In the genomic region with DNA sequence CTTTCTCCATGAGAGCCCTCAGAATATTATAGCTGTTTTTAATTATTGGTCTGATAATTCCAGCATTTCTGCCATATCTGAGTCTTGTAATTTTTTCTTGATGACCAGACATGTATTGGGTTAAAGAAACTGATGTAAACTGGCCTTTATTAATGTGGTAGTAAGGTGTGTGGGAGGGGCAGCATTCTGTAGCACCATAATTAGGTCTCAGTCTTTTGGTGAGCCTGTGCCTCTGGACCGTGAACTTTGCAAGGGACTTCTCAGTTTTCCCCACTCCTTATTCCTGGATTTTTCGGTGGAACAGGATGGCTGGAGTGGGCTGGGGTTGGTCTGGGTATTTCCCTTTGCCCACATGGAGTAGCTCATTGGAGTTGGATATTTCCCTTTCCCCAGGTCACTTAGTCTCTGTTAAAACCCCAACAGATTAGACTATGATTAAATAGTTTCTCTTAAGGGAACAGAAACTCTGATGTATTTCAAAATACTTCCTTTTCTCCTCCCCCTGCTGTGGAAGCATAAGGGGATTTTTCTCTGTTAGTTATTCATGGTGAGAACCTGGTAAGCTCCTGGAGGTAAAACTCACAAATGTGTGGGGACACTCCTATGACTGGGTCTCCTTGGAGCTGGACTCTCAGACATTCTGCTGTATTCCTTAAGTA, we compare ENCODE assay signal across 13 cellular contexts. TPM values are rescaled to one million over a fixed set of nuclear protein-coding genes. Genes with fewer than 3 reads are reported as not detected.
A peak's percentile ranks its signal among the peaks of the same experiment; 100 is the strongest.
DNase-seq lines count a peak whose midpoint lies in the region; ATAC-seq and TF ChIP-seq lines count a peak whose summit lies in the region.
"Had no signal": no experiment of that assay in that cellular context is flagged by ENCODE, and none has a peak within 500 bp of the region (broad histone marks: within the 10 kb centered on the region; RNA-seq: fewer than 3 reads in every experiment).

No MANE protein-coding gene starts in this region.

- no peaks in the 10 kb centered on the region for H3K27me3 Mint-ChIP-seq in Calu3 (ENCODE audit: unreplicated experiment)
- H3K27me3 Mint-ChIP-seq: brain; CD8-positive, alpha-beta memory T cell had no signal

- DNase-seq in GM12864 (ENCODE audit: low read depth) (no peak), body of pancreas (no peak), tibial nerve (ENCODE audit: low spot score in 2 of 2) (no peak), NCI-H187 treated with DMSO at 0.1 percent for 48 hours (lab: John Stamatoyannopoulos, UW) (no peak), Calu3 (no peak), SK-N-DZ (ENCODE audit: low spot score) (no peak)
- DNase-seq: CD8-positive, alpha-beta memory T cell; stimulated activated CD4-positive, alpha-beta T cell treated with anti-CD3 and anti-CD28 coated beads, Interleukin-15, amount 100 ng/mL, for 24 hours; T1000 had no signal

- ATAC-seq in GM21367 (IDR thresholded peaks at IDR 0.05; ENCODE audit: unreplicated experiment) (peak; percentile 80), HG03159 (IDR thresholded peaks at IDR 0.05; ENCODE audit: unreplicated experiment) (peak; percentile 86), body of pancreas (peak; percentile 89)
- ATAC-seq: left lobe of liver had no signal

- H3K36me3 Mint-ChIP-seq in Calu3 (ENCODE audit: insufficient read depth, unreplicated experiment): no peaks in the 10 kb centered on the region

- TF ChIP-seq CTCF in GM12864 (IDR thresholded peaks at IDR 0.05; ENCODE audit: low read depth, low read length, missing control alignments) (no peak), body of pancreas (IDR thresholded peaks at IDR 0.05) (no peak), tibial nerve (IDR thresholded peaks at IDR 0.05) (no peak), Calu3 (IDR thresholded peaks at IDR 0.05; ENCODE audit: unreplicated experiment) (no peak)

- no peaks in the 10 kb centered on the region for H3K9me3 Mint-ChIP-seq in Calu3 (ENCODE audit: low read depth, unreplicated experiment)
- H3K9me3 Mint-ChIP-seq: CD8-positive, alpha-beta memory T cell had no signal

- H3K4me1 ChIP-seq in body of pancreas: no peaks in the 10 kb centered on the region
- H3K4me1 ChIP-seq in tibial nerve: peaks cover 0 to 9% (median 0%) of the 10 kb centered on the region in 4 donors

- H3K4me3 ChIP-seq in GM12864 (ENCODE audit: low read depth, low read length) (peak overlapping the region; percentile 3; the same call in 1 of the 2 replicates), body of pancreas (no peak overlapping the region), tibial nerve (no peak overlapping the region)

- TF ChIP-seq POLR2A in body of pancreas (IDR thresholded peaks at IDR 0.05): peak in 2 of 3 donors; percentile 27 to 51
- no peak for TF ChIP-seq POLR2A in tibial nerve (IDR thresholded peaks at IDR 0.05)

- H3K27ac ChIP-seq in body of pancreas: peak overlapping the region in 2 of 4 donors; percentile 69 to 75
- H3K27ac ChIP-seq in tibial nerve: no peak overlapping the region

- H3K4me1 Mint-ChIP-seq in Calu3 (ENCODE audit: low read depth, unreplicated experiment): no peaks in the 10 kb centered on the region
- H3K4me1 Mint-ChIP-seq: CD8-positive, alpha-beta memory T cell had no signal

- H3K27me3 ChIP-seq in body of pancreas (no peaks in the 10 kb centered on the region), tibial nerve (no peaks in the 10 kb centered on the region)

- TF ChIP-seq EP300 in tibial nerve (IDR thresholded peaks at IDR 0.05): no peak

- BruUV-seq in Calu3 (replicated peaks; lab: Mats Ljungman, UMichigan): no TSS peak

- H3K36me3 ChIP-seq in body of pancreas (replicated peaks in 1 of 2; ENCODE audit: insufficient read depth in 1 of 2, low read depth in 2 of 2) (no peaks in the 10 kb centered on the region), tibial nerve (peaks cover 0 to 5% (median 0%) of the 10 kb centered on the region in 3 donors)

- no peak overlapping the region for H3K4me3 Mint-ChIP-seq in Calu3 (ENCODE audit: low read depth, unreplicated experiment)
- H3K4me3 Mint-ChIP-seq: brain; CD8-positive, alpha-beta memory T cell had no signal

- intact Hi-C loops in body of pancreas (cut with DNase I) (no loop called here), Calu3 (cut with micrococcal nuclease; ENCODE audit: unreplicated experiment) (no loop called here)

- H3K27ac Mint-ChIP-seq in Calu3 (ENCODE audit: unreplicated experiment): no peak overlapping the region
- H3K27ac Mint-ChIP-seq: brain; CD8-positive, alpha-beta memory T cell had no signal

- WGBS in body of pancreas, 2 donors: 44 to 62% methylated on average over 2 of the region's 2 CpGs
- 63 to 74% methylated on average over 2 of the region's 2 CpGs for WGBS in tibial nerve, 2 donors

- no peaks in the 10 kb centered on the region for H3K9me3 ChIP-seq in body of pancreas
- H3K9me3 ChIP-seq in tibial nerve: peaks cover 0 to 4% (median 0%) of the 10 kb centered on the region in 4 donors

- CTCF ChIA-PET in Calu3 (lab: Charles Lee): interaction anchor here (0.5 to 0.9 kb wide), 2 partner anchors 25 to 671 kb away, joined by 3 read pairs; no protein-coding TSS in a partner anchor

RNA-seq across cellular contexts. Expression of a gene that starts 52.4 kb away (rescaled TPM):
- total RNA-seq in body of pancreas: 1 to 10 TPM in 1 of 2 donors, under 1 TPM in 1; 0.66 to 6.0 TPM
- 10 to 100 TPM in 1 of 4 donors, 1 to 10 TPM in 3; 2.9 to 13.2 (median 6.0) TPM for total RNA-seq in tibial nerve
- 3.4 and 3.6 TPM in 2 replicates for total RNA-seq in Calu3 (2022)
- 4.6 and 4.7 TPM in 2 replicates for polyA plus RNA-seq in SK-N-DZ (2014; cell fraction: cytosol; rRNA removed)
- polyA plus RNA-seq in SK-N-DZ (2014; cell fraction: nucleus; rRNA removed): 18.1 and 22.8 TPM in 2 replicates

RNA-seq across cellular contexts. Expression of a gene that starts 57.7 kb away (rescaled TPM):
- 1 to 10 TPM; 6.6 to 8.3 TPM for total RNA-seq in body of pancreas
- total RNA-seq in tibial nerve: 10 to 100 TPM in 3 of 4 donors, 1 to 10 TPM in 1; 8.6 to 18.2 (median 14.0) TPM
- 8.6 and 11.8 TPM in 2 replicates for total RNA-seq in Calu3 (2022)
- 12.5 and 46.2 TPM in 2 replicates for polyA plus RNA-seq in SK-N-DZ (2014; cell fraction: cytosol; rRNA removed)
- 11.4 and 16.6 TPM in 2 replicates for polyA plus RNA-seq in SK-N-DZ (2014; cell fraction: nucleus; rRNA removed)

Comparison
In these comparisons a context has a peak if more than half of its experiments do, and no peak if none do; other contexts are left out.
1. POLR2A ChIP-seq: peak in body of pancreas (2 of 3); none in tibial nerve (0 of 2).
2. Peak in every context shown above with its lines, with median percentiles within 50 percentile points of each other: ATAC-seq.